ENCODE assay signal across 8 cellular contexts in the genomic region with DNA sequence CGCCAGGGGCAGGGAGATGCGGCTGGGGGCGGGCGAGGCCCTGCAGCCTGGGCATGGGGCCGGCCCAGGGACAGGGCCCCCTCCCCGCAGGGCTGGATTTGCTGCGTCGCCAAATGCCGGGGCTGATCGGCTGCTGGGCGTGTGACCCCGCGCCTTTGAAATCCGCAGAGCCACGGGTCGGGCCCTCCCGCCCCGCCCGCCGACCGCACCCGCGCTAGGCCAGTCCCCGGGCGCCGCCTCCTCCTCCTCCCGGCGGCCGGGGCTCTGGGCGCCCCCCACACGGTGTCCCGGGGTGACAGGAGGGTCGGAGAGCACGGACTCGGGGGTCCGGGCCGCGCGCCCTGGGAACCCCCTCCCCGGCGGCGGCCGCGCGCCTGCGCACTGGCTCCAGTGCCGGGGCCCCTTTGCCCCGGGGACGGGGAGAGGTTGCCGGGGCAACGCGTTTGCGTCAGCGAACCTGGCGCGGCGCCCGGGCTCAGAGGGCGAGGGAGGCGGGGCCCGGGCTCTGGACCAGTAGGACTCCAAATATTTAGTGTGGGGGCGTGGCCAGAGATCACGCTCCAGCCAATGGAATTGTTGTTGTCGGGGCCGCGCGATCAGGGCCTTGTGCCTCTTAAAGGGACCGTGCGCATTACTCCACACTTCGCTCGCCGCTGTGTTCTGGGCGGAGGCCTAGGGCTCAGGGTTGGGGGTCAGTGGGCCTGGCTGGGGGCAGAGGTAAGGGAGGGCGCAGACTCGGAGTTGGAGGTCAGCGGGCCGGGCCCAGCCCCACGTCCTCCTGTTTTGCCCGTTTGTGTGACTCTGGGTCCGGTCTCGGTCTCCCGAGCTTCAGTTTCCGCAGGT. TPM values are rescaled to one million over a fixed set of nuclear protein-coding genes. Genes with fewer than 3 reads are reported as not detected.
DNase-seq lines count a peak whose midpoint lies in the region; ATAC-seq and FAIRE-seq lines count a peak whose summit lies in the region.

No MANE protein-coding gene starts in this region.

- H3K4me1 ChIP-seq in HUES48 (ENCODE audit: control insufficient read depth, insufficient read depth, low read length), result peaks cover 18% of the 10 kb centered on the region
- peaks cover 37% of the 10 kb centered on the region for H3K4me1 ChIP-seq in NT2/D1 (ENCODE audit: insufficient read depth, insufficient read length)
- H3K4me1 ChIP-seq in mesodermal cell (ENCODE audit: control insufficient read depth, insufficient read depth, low read length, poor library complexity, severe bottlenecking), result peaks cover 38% of the 10 kb centered on the region

- DNase-seq in Caki2 (ENCODE audit: low read depth) (peak; percentile 94), NT2/D1 (ENCODE audit: low read depth, low spot score) (peak; percentile 99)
- DNase-seq in activated CD8-positive, alpha-beta memory T cell treated with anti-CD3 and anti-CD28 coated beads, Interleukin-2, amount 50 U/mL, for 24 hours (ENCODE audit: extremely low read depth), result peak; percentile 98
- DNase-seq in stimulated activated CD8-positive, alpha-beta memory T cell treated with anti-CD3 and anti-CD28 coated beads, Interleukin-15, amount 100 ng/mL, for 24 hours (ENCODE audit: low read depth), result peak; percentile 100

- WGBS in mesodermal cell (ENCODE audit: insufficient coverage in 2 of 2), 2 experiments, result 1 to 2% methylated on average over 54 to 73 of the region's 83 CpGs

- H3K27me3 ChIP-seq in HUES48 (ENCODE audit: control insufficient read depth, insufficient read depth, low read length) (no peaks in the 10 kb centered on the region), NT2/D1 (ENCODE audit: insufficient read depth, insufficient read length) (no peaks in the 10 kb centered on the region)

- H3K36me3 ChIP-seq in HUES48 (ENCODE audit: control insufficient read depth, insufficient read depth, low read length) (no peaks in the 10 kb centered on the region), NT2/D1 (ENCODE audit: insufficient read depth, insufficient read length, low read length) (no peaks in the 10 kb centered on the region), mesodermal cell (ENCODE audit: control insufficient read depth, insufficient read depth, low read length) (no peaks in the 10 kb centered on the region)

- peak; percentile 97 for FAIRE-seq in endometrium (lab: Jason Lieb, UNC)

- in situ Hi-C loops in Caki2 (cut with HindIII; ENCODE audit: low pct_unique_long_range_greater_than_20kb, low sequenced_read_pairs), result no loop called here

- ATAC-seq in GM21390 (IDR thresholded peaks at IDR 0.05; ENCODE audit: unreplicated experiment), result peak; percentile 77

- H3K9me3 ChIP-seq in HUES48 (ENCODE audit: control insufficient read depth, insufficient read depth, low read length) (no peaks in the 10 kb centered on the region), NT2/D1 (ENCODE audit: insufficient read depth, low read length) (no peaks in the 10 kb centered on the region), mesodermal cell (ENCODE audit: control insufficient read depth, low read length) (no peaks in the 10 kb centered on the region)

- peak overlapping the region; percentile 47 for H3K9ac ChIP-seq in HUES48 (ENCODE audit: low read depth, low read length)
- H3K9ac ChIP-seq in NT2/D1 (ENCODE audit: insufficient read length, low read depth), result peak overlapping the region; percentile 97

- H3K27ac ChIP-seq in HUES48 (ENCODE audit: low read depth, low read length), result peak overlapping the region; percentile 90
- peak overlapping the region; percentile 97 for H3K27ac ChIP-seq in mesodermal cell (ENCODE audit: low read depth, low read length, severe bottlenecking)

- H3K4me3 ChIP-seq in HUES48 (ENCODE audit: low read depth, low read length), result peak overlapping the region; percentile 63
- H3K4me3 ChIP-seq in NT2/D1 (ENCODE audit: insufficient read length, low read depth), result peak overlapping the region; percentile 68
- H3K4me3 ChIP-seq in mesodermal cell (ENCODE audit: extremely low read depth, insufficient read depth, low read length, poor library complexity, severe bottlenecking), result peak overlapping the region; percentile 60

RNA-seq across cellular contexts. Expression of gene MKNK2, which starts 10.3 kb away (rescaled TPM):
- 72.0 and 78.8 TPM in 2 replicates for total RNA-seq in Caki2 (2014; rRNA removed; shearing (Covaris generic); ENCODE audit: low replicate concordance)
- 76.9 TPM for polyA plus RNA-seq in mesodermal cell (2013, experiment 1 of 2)
- 67.5 TPM for polyA plus RNA-seq in mesodermal cell (2013, experiment 2 of 2)

RNA-seq across cellular contexts. Expression of gene MOB3A, which starts 34.8 kb away (rescaled TPM):
- total RNA-seq in Caki2 (2014; rRNA removed; shearing (Covaris generic); ENCODE audit: low replicate concordance), result 13.3 and 28.9 TPM in 2 replicates
- 21.0 TPM for polyA plus RNA-seq in mesodermal cell (2013, experiment 1 of 2)
- 18.0 TPM for polyA plus RNA-seq in mesodermal cell (2013, experiment 2 of 2)

RNA-seq across cellular contexts. Expression of gene IZUMO4, which starts 35.4 kb away (rescaled TPM):
- total RNA-seq in Caki2 (2014; rRNA removed; shearing (Covaris generic); ENCODE audit: low replicate concordance), result not detected in 2 replicates
- polyA plus RNA-seq in mesodermal cell (2013, experiment 1 of 2), result 2.6 TPM
- polyA plus RNA-seq in mesodermal cell (2013, experiment 2 of 2), result 3.0 TPM

RNA-seq across cellular contexts. Expression of gene BTBD2, which starts 45.8 kb away (rescaled TPM):
- total RNA-seq in Caki2 (2014; rRNA removed; shearing (Covaris generic); ENCODE audit: low replicate concordance), result 56.1 and 65.3 TPM in 2 replicates
- polyA plus RNA-seq in mesodermal cell (2013, experiment 1 of 2), result 99.8 TPM
- 78.9 TPM for polyA plus RNA-seq in mesodermal cell (2013, experiment 2 of 2)

Comparison
In these comparisons a context has a peak if more than half of its experiments do, and no peak if none do; other contexts are left out.
1. Peak in every context shown above with its lines: DNase-seq, ATAC-seq, H3K4me3 ChIP-seq and H3K27ac ChIP-seq.